Comparison of ENCODE assay signal across 15 cellular contexts in the genomic region with DNA sequence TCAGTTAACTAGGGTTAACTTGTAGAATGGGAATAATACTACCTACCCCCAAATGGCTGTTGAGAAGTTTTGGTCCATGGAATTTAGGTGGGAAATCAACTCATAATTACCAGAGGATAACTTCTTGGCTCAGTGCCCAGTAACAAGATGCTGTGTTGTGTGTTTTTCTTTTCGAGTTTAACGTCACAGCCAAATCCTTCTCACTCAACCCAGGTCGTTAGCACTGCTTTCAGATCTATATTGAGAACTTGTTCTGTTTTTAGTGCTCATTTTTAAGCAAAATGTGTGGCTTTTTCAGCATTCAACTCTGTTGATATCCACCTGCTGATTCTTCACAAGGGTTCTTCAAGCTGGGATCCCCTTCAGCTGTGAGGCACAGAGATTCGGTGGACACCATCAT.
DNase-seq lines count a peak whose midpoint lies in the region; ATAC-seq, FAIRE-seq and TF ChIP-seq lines count a peak whose summit lies in the region.
"Had no signal": no experiment of that assay in that cellular context is flagged by ENCODE, and none has a peak within 500 bp of the region (broad histone marks: within the 10 kb centered on the region; RNA-seq: fewer than 3 reads in every experiment).

No MANE protein-coding gene starts in this region.

- DNase-seq in DMS 273 (lab: John Stamatoyannopoulos, UW; ENCODE audit: unreplicated experiment) (peak; percentile 8), DMS 273 treated with DMSO at 0.1 percent for 48 hours (lab: John Stamatoyannopoulos, UW) (no peak), K562 (ENCODE audit: extremely low read depth in 1 of 4, low spot score in 3 of 4) (no peak), activated T-cell treated with anti-CD3 and anti-CD28 coated beads for 4 hours (no peak)
- DNase-seq: activated CD4-positive, alpha-beta T cell treated with anti-CD3 and anti-CD28 coated beads for 48 hours; CD8-positive, alpha-beta T cell; GF-D8; IMR-90; NCI-H1930; spleen had no signal

- no peak for TF ChIP-seq POLR2A in K562 (conservative IDR thresholded peaks at IDR 0.05)
- no peak for TF ChIP-seq POLR2A in gastroesophageal sphincter (IDR thresholded peaks at IDR 0.05)

- in situ Hi-C loops in K562 (cut with MboI), result loop anchor here (25.0 kb wide), 1 partner anchor 834 kb away; no protein-coding TSS in a partner anchor

- H4K20me1 ChIP-seq in K562 (replicated peaks; ENCODE audit: control insufficient read depth, insufficient read depth, low read length), result no peaks in the 10 kb centered on the region; the same call in 1 of the 2 replicates

- ATAC-seq in GM21526 (IDR thresholded peaks at IDR 0.05; ENCODE audit: low FRiP score, unreplicated experiment) (peak; percentile 67), HG03064 (IDR thresholded peaks at IDR 0.05; ENCODE audit: low read depth, unreplicated experiment) (peak; percentile 57), K562 (no peak), gastroesophageal sphincter (no peak), GM18517 (IDR thresholded peaks at IDR 0.05; ENCODE audit: unreplicated experiment) (no peak)
- ATAC-seq: CD8-positive, alpha-beta T cell had no signal

- H3K27ac ChIP-seq in K562 (ENCODE audit: extremely low read depth, low read depth, low read length) (no peak overlapping the region), gastroesophageal sphincter (no peak overlapping the region)
- H3K27ac ChIP-seq: 22Rv1, spleen had no signal

- FAIRE-seq in K562 (lab: Jason Lieb, UNC), result no peak

- H3K4me3 ChIP-seq in K562 (no peak overlapping the region), gastroesophageal sphincter (no peak overlapping the region)
- H3K4me3 ChIP-seq: spleen had no signal

- TF ChIP-seq CTCF in K562 (IDR thresholded peaks at IDR 0.05 in 2 of 3, conservative IDR thresholded peaks at IDR 0.05 in 1 of 3; ENCODE audit: insufficient read depth in 2 of 3, low read depth in 1 of 3, low read length in 3 of 3) (no peak), gastroesophageal sphincter (IDR thresholded peaks at IDR 0.05) (no peak)

- POLR2A ChIA-PET in K562 (lab: Yijun Ruan, JAX), result no interaction called here

- TF ChIP-seq RAD21 in K562 (CRISPR knock-in tag; conservative IDR thresholded peaks at IDR 0.05 in 1 of 2, IDR thresholded peaks at IDR 0.05 in 1 of 2), result no peak

- TF ChIP-seq EP300 in K562 (IDR thresholded peaks at IDR 0.05; ENCODE audit: low read length) (no peak), gastroesophageal sphincter (IDR thresholded peaks at IDR 0.05) (no peak)

- H3K9ac ChIP-seq in K562 (ENCODE audit: insufficient read depth in 1 of 2, low read depth in 2 of 2, low read length in 2 of 2), result no peak overlapping the region

- no peaks in the 10 kb centered on the region for H3K36me3 ChIP-seq in K562 (ENCODE audit: control insufficient read depth, insufficient read depth, low read length)
- H3K36me3 ChIP-seq in gastroesophageal sphincter, result no peaks in the 10 kb centered on the region
- H3K36me3 ChIP-seq: spleen had no signal

- intact Hi-C loops in K562 (cut with micrococcal nuclease), result no loop called here

- WGBS in K562 (ENCODE audit: insufficient coverage, low coverage, missing lambda C conversion rate), result 0% methylated on average over 4 of the region's 4 CpGs
- 42 to 100% methylated on average over 1 to 4 of the region's 4 CpGs for WGBS in gastroesophageal sphincter (ENCODE audit: low coverage in 1 of 2), 2 donors

- H3K79me2 ChIP-seq in K562 (ENCODE audit: control insufficient read depth, insufficient read depth, low read length), result no peaks in the 10 kb centered on the region

- H3K27me3 ChIP-seq in K562 (ENCODE audit: control insufficient read depth in 2 of 2, insufficient read depth in 2 of 2, low read length in 2 of 2) (no peaks in the 10 kb centered on the region; a peak in 1 of 5 replicates), gastroesophageal sphincter (peaks cover 6% of the 10 kb centered on the region)
- H3K27me3 ChIP-seq: spleen had no signal

- H2AFZ ChIP-seq in K562 (ENCODE audit: low read depth, low read length), result no peak overlapping the region

- H3K4me2 ChIP-seq in K562 (ENCODE audit: insufficient read depth, low read length), result no peak overlapping the region

- no peaks in the 10 kb centered on the region for H3K9me3 ChIP-seq in K562 (replicated peaks; ENCODE audit: control insufficient read depth, insufficient read depth, low read depth, low read length)
- H3K9me3 ChIP-seq in gastroesophageal sphincter, result no peaks in the 10 kb centered on the region
- H3K9me3 ChIP-seq: spleen had no signal

- CTCF ChIA-PET in K562 (lab: Yijun Ruan, JAX; ENCODE audit: low intra/inter-chr PET ratio), result no interaction called here

- BruUV-seq in K562 (replicated peaks; lab: Mats Ljungman, UMichigan), result no TSS peak

- H3K9me1 ChIP-seq in K562 (ENCODE audit: control insufficient read depth, insufficient read depth, low read length), result no peaks in the 10 kb centered on the region

- H3K4me1 ChIP-seq in K562 (replicated peaks in 1 of 2; ENCODE audit: control insufficient read depth in 2 of 2, insufficient read depth in 2 of 2, low read length in 2 of 2), result no peaks in the 10 kb centered on the region
- no peaks in the 10 kb centered on the region for H3K4me1 ChIP-seq in gastroesophageal sphincter

TF ChIP-seq in K562, 482 proteins besides CTCF, POLR2A, EP300 and RAD21:
- TF ChIP-seq NFIC (IDR thresholded peaks at IDR 0.05) (peak; percentile 78), FOXM1 (IDR thresholded peaks at IDR 0.05; ENCODE audit: low read depth) (no peak), FOXM1 (CRISPR knock-in tag; IDR thresholded peaks at IDR 0.05; ENCODE audit: low read depth) (no peak)

Comparison
In these comparisons a context has a peak if more than half of its experiments do, and no peak if none do; other contexts are left out.
1. ATAC-seq: peak in GM21526 (single experiment) and HG03064 (single experiment); none in K562 (single experiment), gastroesophageal sphincter (single experiment) and GM18517 (single experiment).